ENCODE assay signal across 25 cellular contexts in genomic region chr10:19946791-19947190, GRCh38.
A peak's percentile ranks its signal among the peaks of the same experiment; 100 is the strongest.
DNase-seq lines count a peak whose midpoint lies in the region; ATAC-seq, FAIRE-seq and TF ChIP-seq lines count a peak whose summit lies in the region.
"Had no signal": no experiment of that assay in that cellular context is flagged by ENCODE, and none has a peak within 500 bp of the region (broad histone marks: within the 10 kb centered on the region; RNA-seq: fewer than 3 reads in every experiment).

No MANE protein-coding gene starts in this region.

- peaks cover 3% of the 10 kb centered on the region for H3K9me3 Mint-ChIP-seq in chondrocyte (ENCODE audit: low read depth)

- no peak overlapping the region for H2AFZ ChIP-seq in H1 (ENCODE audit: low read length)

- H3K4me3 ChIP-seq in H1 (ENCODE audit: extremely low read depth in 1 of 4, insufficient read depth in 2 of 4, low read depth in 3 of 4, low read length in 4 of 4) = no peak overlapping the region
- H3K4me3 ChIP-seq: lower lobe of right lung had no signal

- H3K27ac ChIP-seq in H1 (ENCODE audit: low read depth, low read length) = no peak overlapping the region
- H3K27ac ChIP-seq: foreskin keratinocyte, lower lobe of right lung had no signal

- H3K79me2 ChIP-seq in H1 (ENCODE audit: control insufficient read depth in 1 of 2, insufficient read depth in 2 of 2, low read length in 2 of 2) = peaks cover 0 to 52% of the 10 kb centered on the region in 2 experiments; a peak in 3 of 4 replicates

- TF ChIP-seq EP300 in H1 (IDR thresholded peaks at IDR 0.05; ENCODE audit: borderline replicate concordance in 1 of 2, low read depth in 2 of 2, low read length in 2 of 2) = no peak

- no peak overlapping the region for H3K9ac ChIP-seq in H1 (replicated peaks in 1 of 4; ENCODE audit: extremely low read depth in 1 of 4, low read depth in 3 of 4, low read length in 3 of 4)

- no peaks in the 10 kb centered on the region for H3K27me3 ChIP-seq in H1 (replicated peaks in 1 of 4; ENCODE audit: control insufficient read depth in 3 of 4, extremely low read depth in 1 of 4, insufficient read depth in 3 of 4, low read length in 3 of 4)
- H3K27me3 ChIP-seq: foreskin keratinocyte had no signal

- H3K4me2 ChIP-seq in H1 (ENCODE audit: insufficient read depth in 1 of 2, low read depth in 2 of 2, low read length in 2 of 2) = no peak overlapping the region

- H2BK15ac ChIP-seq in H1 (ENCODE audit: low read length) = no peak overlapping the region

- H4K5ac ChIP-seq in H1 (ENCODE audit: insufficient read length, low read depth, low read length) = no peak overlapping the region

- H3K27ac Mint-ChIP-seq in chondrocyte (ENCODE audit: unreplicated experiment) = no peak overlapping the region
- H3K27ac Mint-ChIP-seq: activated CD8-positive, alpha-beta memory T cell treated with anti-CD3 and anti-CD28 coated beads, Interleukin-2, amount 10 ng/mL, durations not matched to agents 7 days and 5 days; naive B cell; T-helper 17 cell had no signal

- no peak for TF ChIP-seq POLR2A in H1 (IDR thresholded peaks at IDR 0.05; ENCODE audit: control extremely low read depth in 1 of 2, low read depth in 2 of 2, low read length in 2 of 2)

- no peaks in the 10 kb centered on the region for H3K36me3 Mint-ChIP-seq in chondrocyte (ENCODE audit: low read depth)
- H3K36me3 Mint-ChIP-seq: activated CD8-positive, alpha-beta memory T cell treated with anti-CD3 and anti-CD28 coated beads, Interleukin-2, amount 10 ng/mL, durations not matched to agents 7 days and 5 days; naive B cell had no signal

- peaks cover 0 to 1% of the 10 kb centered on the region in 2 experiments for H4K20me1 ChIP-seq in H1 (replicated peaks in 1 of 2; ENCODE audit: control insufficient read depth in 1 of 2, insufficient read depth in 2 of 2, low read length in 2 of 2)

- no peak for FAIRE-seq in H1 (lab: Jason Lieb, UNC)
- FAIRE-seq: colon, endothelial cell of umbilical vein had no signal

- H3K36me3 ChIP-seq in H1 (ENCODE audit: control insufficient read depth in 2 of 4, insufficient read depth in 4 of 4, low read length in 3 of 4) = peaks cover 0 to 3% (median 0%) of the 10 kb centered on the region in 4 experiments; a peak in 4 of 8 replicates
- H3K36me3 ChIP-seq: lower lobe of right lung had no signal

- no peak overlapping the region for H2BK5ac ChIP-seq in H1 (ENCODE audit: low read depth, low read length)

- peaks cover 0 to 6% of the 10 kb centered on the region in 2 experiments; a peak in 1 of 4 replicates for H3K9me3 ChIP-seq in H1 (ENCODE audit: insufficient read depth in 2 of 2, low read depth in 1 of 2, low read length in 1 of 2)
- H3K9me3 ChIP-seq: lower lobe of right lung had no signal

- H3K4me1 ChIP-seq in H1 (replicated peaks in 1 of 4; ENCODE audit: control insufficient read depth in 3 of 4, insufficient read depth in 4 of 4, low read length in 3 of 4) = peaks cover 0 to 2% (median 0%) of the 10 kb centered on the region in 4 experiments; a peak in 2 of 7 replicates
- H3K4me1 ChIP-seq: foreskin keratinocyte had no signal

- no peak overlapping the region for H3K4me3 Mint-ChIP-seq in chondrocyte (ENCODE audit: unreplicated experiment)
- H3K4me3 Mint-ChIP-seq: activated CD8-positive, alpha-beta memory T cell treated with anti-CD3 and anti-CD28 coated beads, Interleukin-2, amount 10 ng/mL, durations not matched to agents 7 days and 5 days; naive B cell; T-helper 17 cell had no signal

- TF ChIP-seq CTCF in H1 (IDR thresholded peaks at IDR 0.05; ENCODE audit: control extremely low read depth in 1 of 3, insufficient read depth in 1 of 3, low read depth in 1 of 3, low read length in 3 of 3) (no peak), chondrocyte (IDR thresholded peaks at IDR 0.05) (no peak)

- H3K23ac ChIP-seq in H1 (ENCODE audit: insufficient read length) = no peak overlapping the region

- no peak overlapping the region for H2BK120ac ChIP-seq in H1 (replicated peaks; ENCODE audit: low read depth, low read length)

- H2BK12ac ChIP-seq in H1 (ENCODE audit: low read depth, low read length) = no peak overlapping the region

- no peaks in the 10 kb centered on the region for H3K27me3 Mint-ChIP-seq in chondrocyte (ENCODE audit: low read depth)
- H3K27me3 Mint-ChIP-seq: activated CD8-positive, alpha-beta memory T cell treated with anti-CD3 and anti-CD28 coated beads, Interleukin-2, amount 10 ng/mL, durations not matched to agents 7 days and 5 days; naive B cell; T-helper 17 cell had no signal

- H3K18ac ChIP-seq in H1 (ENCODE audit: extremely low read depth, low read length) = no peak overlapping the region

- no peak for DNase-seq in left ventricle myocardium superior
- DNase-seq in cardiac septum (ENCODE audit: low spot score) = no peak
- DNase-seq in H1 (ENCODE audit: low read depth in 1 of 2, low spot score in 2 of 2) = no peak
- DNase-seq in GM19238 (ENCODE audit: insufficient read length, low spot score) = no peak
- no peak for DNase-seq in chondrocyte (ENCODE audit: low spot score)
- no peak for DNase-seq in iPS-NIHi11 (ENCODE audit: low spot score)
- no peak for DNase-seq in Ammon's horn (ENCODE audit: low spot score)
- DNase-seq: activated CD4-positive, CD25-positive, alpha-beta regulatory T cell treated with anti-CD3 and anti-CD28 coated beads, Interleukin-2, amount 50 U/mL, for 72 hours; activated CD8-positive, alpha-beta memory T cell treated with anti-CD3 and anti-CD28 coated beads, Interleukin-2, amount 10 ng/mL, durations not matched to agents 7 days and 5 days; activated effector memory CD4-positive, alpha-beta T cell treated with Interleukin-2 at 50 U/mL for 16 hours; aorta; COR-L47; EL; foreskin keratinocyte; Kasumi-1; lower lobe of right lung; naive B cell; NCI-H1417; NCI-H345; SHP77; stimulated activated naive CD8-positive, alpha-beta T cell treated with anti-CD3 and anti-CD28 coated beads, Interleukin-15, Interleukin-2, amounts not matched to agents 100 U/mL and 50 U/mL, for 24 hours; T-helper 17 cell had no signal

- H3K14ac ChIP-seq in H1 (ENCODE audit: insufficient read length) = no peak overlapping the region

- 86% methylated on average over 8 of the region's 8 CpGs; no CpG with 5 or more reads in 1 of the 2 experiments for WGBS in H1 (ENCODE audit: extremely low coverage in 1 of 2, insufficient coverage in 1 of 2, insufficient read length in 1 of 2, insufficient replicate concordance in 2 of 2, low coverage in 1 of 2, low lambda C conversion rate in 2 of 2, missing lambda C conversion rate in 1 of 2), 2 experiments

- POLR2A ChIA-PET in H1 (lab: Charles Lee; ENCODE audit: partially characterized antibody) = interaction anchor here (1.1 kb wide), 1 partner anchor 9 kb away, joined by 3 read pairs; no protein-coding TSS in a partner anchor

- H2AK5ac ChIP-seq in H1 (ENCODE audit: low read depth, low read length) = no peak overlapping the region

- ATAC-seq in left ventricle myocardium superior (peak; percentile 6), HG02642 (IDR thresholded peaks at IDR 0.05; ENCODE audit: poor library complexity, unreplicated experiment) (peak; percentile 38)
- ATAC-seq: activated CD8-positive, alpha-beta memory T cell treated with anti-CD3 and anti-CD28 coated beads, Interleukin-2, amount 10 ng/mL, durations not matched to agents 7 days and 5 days; foreskin keratinocyte; stimulated activated naive CD8-positive, alpha-beta T cell treated with anti-CD3 and anti-CD28 coated beads, Interleukin-15, Interleukin-2, amounts not matched to agents 100 U/mL and 50 U/mL, for 24 hours; T-helper 17 cell had no signal

- H4K8ac ChIP-seq in H1 (ENCODE audit: extremely low read depth, insufficient read depth, low read length) = no peak overlapping the region

- no peak for TF ChIP-seq RAD21 in H1 (IDR thresholded peaks at IDR 0.05 in 1 of 2, conservative IDR thresholded peaks at IDR 0.05 in 1 of 2; ENCODE audit: low read depth in 2 of 2, low read length in 2 of 2)

- no peaks in the 10 kb centered on the region for H3K79me1 ChIP-seq in H1 (ENCODE audit: low read depth, low read length)

- no peak overlapping the region for H3K4ac ChIP-seq in H1 (replicated peaks; ENCODE audit: insufficient read length, low read depth, low read length)

- CTCF ChIA-PET in H1 (lab: Charles Lee; ENCODE audit: partially characterized antibody) = no interaction called here

- peaks cover 58% of the 10 kb centered on the region for H3K4me1 Mint-ChIP-seq in chondrocyte (ENCODE audit: low read depth)
- H3K4me1 Mint-ChIP-seq: activated CD8-positive, alpha-beta memory T cell treated with anti-CD3 and anti-CD28 coated beads, Interleukin-2, amount 10 ng/mL, durations not matched to agents 7 days and 5 days; naive B cell; T-helper 17 cell had no signal

- no peak overlapping the region for H2BK20ac ChIP-seq in H1 (ENCODE audit: low read length)

- H4K91ac ChIP-seq in H1 (replicated peaks; ENCODE audit: insufficient read length, low read length) = no peak overlapping the region

- H3K56ac ChIP-seq in H1 (replicated peaks; ENCODE audit: insufficient read length, low read depth, low read length) = no peak overlapping the region

- no peaks in the 10 kb centered on the region for H3K23me2 ChIP-seq in H1 (ENCODE audit: low read depth, low read length)

- intact Hi-C loops in left ventricle myocardium superior (cut with micrococcal nuclease) = no loop called here
- intact Hi-C loops in cardiac septum (cut with DNase I) = no loop called here

TF ChIP-seq in H1, 55 proteins besides CTCF, POLR2A, EP300 and RAD21 (continues in another document):
- peak; percentile 58; the same call in 1 of the 2 replicates for TF ChIP-seq POLR2AphosphoS5 (IDR thresholded peaks at IDR 0.05; ENCODE audit: low read depth, low read length)
- no peak for TF ChIP-seq CBX5 (IDR thresholded peaks at IDR 0.05; ENCODE audit: low read depth, low read length)
- TF ChIP-seq KDM4A (IDR thresholded peaks at IDR 0.05; ENCODE audit: low read depth, low read length, severe bottlenecking) = no peak
- no peak for TF ChIP-seq SIX5 (IDR thresholded peaks at IDR 0.05; ENCODE audit: low read depth, low read length)
- no peak for TF ChIP-seq JUND (IDR thresholded peaks at IDR 0.05; ENCODE audit: low read length)
- TF ChIP-seq NANOG (IDR thresholded peaks at IDR 0.05; ENCODE audit: insufficient read depth, low read depth, low read length, poor library complexity, severe bottlenecking) = no peak
- TF ChIP-seq TCF12 (IDR thresholded peaks at IDR 0.05; ENCODE audit: low read depth, low read length) = 0 out of 2 replicates have a peak, but pooled peaks have one; percentile 8
- no peak for TF ChIP-seq ZNF274 (IDR thresholded peaks at IDR 0.05; ENCODE audit: borderline replicate concordance, extremely low read depth, low read length)
- no peak for TF ChIP-seq SRF (IDR thresholded peaks at IDR 0.05; ENCODE audit: low read depth, low read length)
